ENCODE assay signal across 4 cellular contexts in genomic region chrX:84846541-84846940, GRCh38.
A peak's percentile ranks its signal among the peaks of the same experiment; 100 is the strongest.
DNase-seq lines count a peak whose midpoint lies in the region; ATAC-seq, FAIRE-seq and TF ChIP-seq lines count a peak whose summit lies in the region.
"Not testable (repeated sequence)": the region's sequence is repeated elsewhere in the genome, so short reads cannot be mapped to it uniquely, and the experiment has no call there.

No MANE protein-coding gene starts in this region.

- not testable (repeated sequence) for DNase-seq in GM12892 (ENCODE audit: insufficient read length); bronchial epithelial cell (ENCODE audit: low read depth); left colon; mucosa of descending colon

- not testable (repeated sequence) for H3K4me1 ChIP-seq in mucosa of descending colon (ENCODE audit: low read depth)

- TF ChIP-seq POLR2A in GM12892 (IDR thresholded peaks at IDR 0.05; ENCODE audit: low read depth, low read length): not testable (repeated sequence)

- intact Hi-C loops in left colon (cut with DNase I, micrococcal nuclease); mucosa of descending colon (cut with DNase I, micrococcal nuclease): not testable (repeated sequence)

- TF ChIP-seq CTCF in bronchial epithelial cell (IDR thresholded peaks at IDR 0.05; ENCODE audit: insufficient read depth, low read length, severe bottlenecking); mucosa of descending colon (IDR thresholded peaks at IDR 0.05): not testable (repeated sequence)

- not testable (repeated sequence) for H3K4me3 ChIP-seq in bronchial epithelial cell (ENCODE audit: low read depth, low read length); mucosa of descending colon

- not testable (repeated sequence) for H3K36me3 ChIP-seq in bronchial epithelial cell (ENCODE audit: control insufficient read depth, insufficient read depth, low read length); mucosa of descending colon (ENCODE audit: low read depth)

- peak; percentile 21 for FAIRE-seq in GM12892 (lab: Jason Lieb, UNC)
- FAIRE-seq in bronchial epithelial cell (lab: Jason Lieb, UNC): peak; percentile 36

- peak; percentile 97 for ATAC-seq in left colon
- ATAC-seq in mucosa of descending colon: peak; percentile 71

- H3K9me3 ChIP-seq in mucosa of descending colon: not testable (repeated sequence)

- not testable (repeated sequence) for H3K27me3 ChIP-seq in bronchial epithelial cell (ENCODE audit: control insufficient read depth, insufficient read depth, low read length)
